Comparison of ENCODE assay signal across 8 cellular contexts in the genomic region with DNA sequence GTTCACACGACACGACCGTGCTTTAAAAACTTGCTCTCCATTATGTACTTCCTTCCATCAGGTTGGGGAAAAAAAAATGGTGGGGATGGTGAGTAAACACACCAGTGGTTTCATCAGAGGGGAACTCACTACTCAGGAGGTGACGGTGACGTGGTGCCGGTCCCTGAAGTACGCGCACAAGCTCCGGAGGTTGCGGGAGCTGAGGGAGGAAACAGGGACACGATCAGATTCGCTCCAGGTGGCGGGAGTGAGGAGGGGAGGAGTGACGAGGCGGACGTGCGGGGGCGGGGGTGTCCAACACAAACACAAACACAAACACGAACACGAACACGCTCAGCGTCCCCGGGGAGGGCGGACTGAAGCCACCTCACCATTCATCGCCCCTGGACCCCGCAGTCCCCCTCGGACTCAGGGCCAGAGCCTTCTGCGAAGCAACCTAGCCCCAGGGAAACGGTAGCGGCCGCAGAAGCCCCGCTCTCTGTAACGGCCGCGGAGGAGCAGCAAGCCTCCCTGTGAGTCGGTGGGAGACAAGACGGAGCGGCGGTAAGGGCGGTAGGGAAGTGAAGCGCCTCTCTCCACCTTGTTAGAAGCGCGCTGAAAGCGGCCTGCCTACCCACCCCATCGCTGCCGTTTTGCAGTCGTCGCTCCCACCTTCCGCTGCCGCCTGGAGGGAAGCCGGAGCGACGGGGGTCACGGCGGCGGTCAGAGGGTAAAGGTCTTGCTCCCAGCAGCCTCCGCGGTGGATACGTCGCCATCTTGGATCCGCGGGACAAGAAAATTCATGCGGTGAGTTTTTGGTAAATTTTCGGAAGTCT.
DNase-seq lines count a peak whose midpoint lies in the region; ATAC-seq and TF ChIP-seq lines count a peak whose summit lies in the region.

A gene with protein sequence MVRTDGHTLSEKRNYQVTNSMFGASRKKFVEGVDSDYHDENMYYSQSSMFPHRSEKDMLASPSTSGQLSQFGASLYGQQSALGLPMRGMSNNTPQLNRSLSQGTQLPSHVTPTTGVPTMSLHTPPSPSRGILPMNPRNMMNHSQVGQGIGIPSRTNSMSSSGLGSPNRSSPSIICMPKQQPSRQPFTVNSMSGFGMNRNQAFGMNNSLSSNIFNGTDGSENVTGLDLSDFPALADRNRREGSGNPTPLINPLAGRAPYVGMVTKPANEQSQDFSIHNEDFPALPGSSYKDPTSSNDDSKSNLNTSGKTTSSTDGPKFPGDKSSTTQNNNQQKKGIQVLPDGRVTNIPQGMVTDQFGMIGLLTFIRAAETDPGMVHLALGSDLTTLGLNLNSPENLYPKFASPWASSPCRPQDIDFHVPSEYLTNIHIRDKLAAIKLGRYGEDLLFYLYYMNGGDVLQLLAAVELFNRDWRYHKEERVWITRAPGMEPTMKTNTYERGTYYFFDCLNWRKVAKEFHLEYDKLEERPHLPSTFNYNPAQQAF (plus strand): TSS at position 739 of the 815 bp plus-strand sequence. CDS start 34,794 bp downstream, outside the sequence.

- H3K4me3 ChIP-seq in retinal pigment epithelial cell (ENCODE audit: low read length): peak within 1 kb of the TSS; percentile 90

- peak; percentile 85 to 89 for DNase-seq in NCI-H2081 (lab: John Stamatoyannopoulos, UW)
- DNase-seq in T1000 (lab: John Stamatoyannopoulos, UW): peak; percentile 99
- peak; percentile 92 for DNase-seq in astrocyte of the hippocampus (ENCODE audit: low read depth, low spot score)
- peak; percentile 78 to 79 for DNase-seq in hippocampal formation (lab: John Stamatoyannopoulos, UW)
- peak; percentile 55 for DNase-seq in retinal pigment epithelial cell (ENCODE audit: low read depth)
- no peak for DNase-seq in OCI-M2 (lab: John Stamatoyannopoulos, UW; ENCODE audit: unreplicated experiment)

- TF ChIP-seq CTCF in retinal pigment epithelial cell (conservative IDR thresholded peaks at IDR 0.05; ENCODE audit: low read depth, low read length): no peak

- peak; percentile 82 for ATAC-seq in GM18511 (IDR thresholded peaks at IDR 0.05; ENCODE audit: unreplicated experiment)
- ATAC-seq in HG02981 (IDR thresholded peaks at IDR 0.05; ENCODE audit: unreplicated experiment): peak; percentile 67
